ENCODE assay signal across 16 cellular contexts in genomic region chr4:117983541-117984451, GRCh38. TPM values are rescaled to one million over a fixed set of nuclear protein-coding genes. Genes with fewer than 3 reads are reported as not detected.
A peak's percentile ranks its signal among the peaks of the same experiment; 100 is the strongest.
DNase-seq lines count a peak whose midpoint lies in the region; FAIRE-seq and TF ChIP-seq lines count a peak whose summit lies in the region.
"Had no signal": no experiment of that assay in that cellular context is flagged by ENCODE, and none has a peak within 500 bp of the region (broad histone marks: within the 10 kb centered on the region; RNA-seq: fewer than 3 reads in every experiment).

No MANE protein-coding gene starts in this region.

- H2BK12ac ChIP-seq in H1 (ENCODE audit: low read depth, low read length) = no peak overlapping the region

- TF ChIP-seq RAD21 in H1 (IDR thresholded peaks at IDR 0.05 in 1 of 2, conservative IDR thresholded peaks at IDR 0.05 in 1 of 2; ENCODE audit: low read depth in 2 of 2, low read length in 2 of 2) = no peak

- 88% methylated on average over 6 of the region's 6 CpGs; no CpG with 5 or more reads in 1 of the 2 experiments for WGBS in H1 (ENCODE audit: extremely low coverage in 1 of 2, insufficient coverage in 1 of 2, insufficient read length in 1 of 2, insufficient replicate concordance in 2 of 2, low coverage in 1 of 2, low lambda C conversion rate in 2 of 2, missing lambda C conversion rate in 1 of 2), 2 experiments
- 75 to 77% methylated on average over 6 of the region's 6 CpGs for WGBS in testis, 2 donors

- POLR2A ChIA-PET in A673 (lab: Charles Lee; ENCODE audit: low non-redundant PET) = no interaction called here
- POLR2A ChIA-PET in H1 (lab: Charles Lee; ENCODE audit: partially characterized antibody) = no interaction called here
- POLR2A ChIA-PET in HEK293T (lab: Yijun Ruan, JAX) = no interaction called here

- H3K27ac ChIP-seq in A673 (ENCODE audit: low read depth, low read length, poor library complexity, severe bottlenecking) (peak overlapping the region; percentile 40), H1 (ENCODE audit: low read depth, low read length) (no peak overlapping the region), testis (no peak overlapping the region), tibial artery (no peak overlapping the region)
- H3K27ac ChIP-seq: GM23248, uterus had no signal

- no peak overlapping the region for H2BK20ac ChIP-seq in H1 (ENCODE audit: low read length)

- DNase-seq in A673 (ENCODE audit: low spot score) (peak; percentile 71), HT-29 (ENCODE audit: low spot score) (peak; percentile 4), RPMI7951 (ENCODE audit: low read depth) (peak; percentile 59), H1 (ENCODE audit: low read depth in 1 of 2, low spot score in 2 of 2) (no peak), testis (no peak), mesenteric fat pad (ENCODE audit: low spot score) (no peak), HEK293T (ENCODE audit: extremely low spot score) (no peak), tibial artery (no peak)
- DNase-seq: activated CD4-positive, alpha-beta memory T cell treated with anti-CD3 and anti-CD28 coated beads for 36 hours; GM23248; mucosa of descending colon; NCI-H1694; stimulated activated CD4-positive, alpha-beta T cell treated with anti-CD3 and anti-CD28 coated beads, Interleukin-2, amount 100 ng/mL, for 24 hours; uterus had no signal

- TF ChIP-seq POLR2A in H1 (IDR thresholded peaks at IDR 0.05; ENCODE audit: control extremely low read depth in 1 of 2, low read depth in 2 of 2, low read length in 2 of 2) (no peak), testis (IDR thresholded peaks at IDR 0.05) (no peak)

- H3K4me1 ChIP-seq in A673 (ENCODE audit: insufficient read depth, low read length, poor library complexity, severe bottlenecking) = peaks cover 30% of the 10 kb centered on the region
- no peaks in the 10 kb centered on the region for H3K4me1 ChIP-seq in H1 (replicated peaks in 1 of 4; ENCODE audit: control insufficient read depth in 3 of 4, insufficient read depth in 4 of 4, low read length in 3 of 4)
- H3K4me1 ChIP-seq in testis = no peaks in the 10 kb centered on the region
- no peaks in the 10 kb centered on the region for H3K4me1 ChIP-seq in tibial artery
- H3K4me1 ChIP-seq: uterus had no signal

- H3K27me3 ChIP-seq in A673 (replicated peaks; ENCODE audit: insufficient read depth, low read depth, low read length, poor library complexity) = no peaks in the 10 kb centered on the region
- no peaks in the 10 kb centered on the region for H3K27me3 ChIP-seq in H1 (replicated peaks in 1 of 4; ENCODE audit: control insufficient read depth in 3 of 4, extremely low read depth in 1 of 4, insufficient read depth in 3 of 4, low read length in 3 of 4)
- H3K27me3 ChIP-seq in testis = no peaks in the 10 kb centered on the region
- no peaks in the 10 kb centered on the region for H3K27me3 ChIP-seq in tibial artery
- H3K27me3 ChIP-seq: uterus had no signal

- 0 out of 2 replicates have a peak overlapping the region, but pooled peaks have one; percentile 0 for H2AFZ ChIP-seq in H1 (ENCODE audit: low read length)
- H2AFZ ChIP-seq: GM23248 had no signal

- intact Hi-C loops in A673 (cut with micrococcal nuclease; ENCODE audit: unreplicated experiment) = no loop called here
- intact Hi-C loops in testis (cut with DNase I; ENCODE audit: low total_unique reads) = no loop called here
- intact Hi-C loops in tibial artery (cut with DNase I; ENCODE audit: low total_unique reads) = no loop called here

- H3K56ac ChIP-seq in H1 (replicated peaks; ENCODE audit: insufficient read length, low read depth, low read length) = no peak overlapping the region

- H4K8ac ChIP-seq in H1 (ENCODE audit: extremely low read depth, insufficient read depth, low read length) = no peak overlapping the region

- H3K79me2 ChIP-seq in H1 (ENCODE audit: control insufficient read depth in 1 of 2, insufficient read depth in 2 of 2, low read length in 2 of 2) = no peaks in the 10 kb centered on the region

- no peak overlapping the region for H2BK5ac ChIP-seq in H1 (ENCODE audit: low read depth, low read length)

- no peak for FAIRE-seq in H1 (lab: Jason Lieb, UNC)
- FAIRE-seq: GM12891 had no signal

- no peaks in the 10 kb centered on the region for H3K9me3 ChIP-seq in A673 (ENCODE audit: low read depth, low read length, poor library complexity, severe bottlenecking)
- H3K9me3 ChIP-seq in H1 (ENCODE audit: insufficient read depth in 2 of 2, low read depth in 1 of 2, low read length in 1 of 2) = no peaks in the 10 kb centered on the region
- no peaks in the 10 kb centered on the region for H3K9me3 ChIP-seq in testis
- no peaks in the 10 kb centered on the region for H3K9me3 ChIP-seq in tibial artery
- H3K9me3 ChIP-seq: mucosa of descending colon, uterus had no signal

- H2BK120ac ChIP-seq in H1 (replicated peaks; ENCODE audit: low read depth, low read length) = no peak overlapping the region

- no peak overlapping the region for H3K14ac ChIP-seq in H1 (ENCODE audit: insufficient read length)

- H2AK5ac ChIP-seq in H1 (ENCODE audit: low read depth, low read length) = no peak overlapping the region

- TF ChIP-seq EP300 in H1 (IDR thresholded peaks at IDR 0.05; ENCODE audit: borderline replicate concordance in 1 of 2, low read depth in 2 of 2, low read length in 2 of 2) = no peak

- no peak overlapping the region for H4K91ac ChIP-seq in H1 (replicated peaks; ENCODE audit: insufficient read length, low read length)

- H3K23me2 ChIP-seq in H1 (ENCODE audit: low read depth, low read length) = no peaks in the 10 kb centered on the region

- no peaks in the 10 kb centered on the region for H3K36me3 ChIP-seq in A673 (ENCODE audit: insufficient read depth, low read length, poor library complexity, severe bottlenecking)
- H3K36me3 ChIP-seq in H1 (ENCODE audit: control insufficient read depth in 2 of 4, insufficient read depth in 4 of 4, low read length in 3 of 4) = no peaks in the 10 kb centered on the region
- H3K36me3 ChIP-seq in testis (ENCODE audit: low read depth, missing control alignments) = no peaks in the 10 kb centered on the region
- no peaks in the 10 kb centered on the region for H3K36me3 ChIP-seq in tibial artery
- H3K36me3 ChIP-seq: uterus had no signal

- H3K4me3 ChIP-seq in A673 (ENCODE audit: low read depth, low read length, poor library complexity, severe bottlenecking) (no peak overlapping the region), H1 (ENCODE audit: extremely low read depth in 1 of 4, insufficient read depth in 2 of 4, low read depth in 3 of 4, low read length in 4 of 4) (no peak overlapping the region), testis (no peak overlapping the region), tibial artery (no peak overlapping the region)
- H3K4me3 ChIP-seq: GM23248, mucosa of descending colon, uterus had no signal

- no peaks in the 10 kb centered on the region for H3K79me1 ChIP-seq in H1 (ENCODE audit: low read depth, low read length)

- H4K5ac ChIP-seq in H1 (ENCODE audit: insufficient read length, low read depth, low read length) = no peak overlapping the region

- no peak overlapping the region for H3K9ac ChIP-seq in H1 (replicated peaks in 1 of 4; ENCODE audit: extremely low read depth in 1 of 4, low read depth in 3 of 4, low read length in 3 of 4)
- H3K9ac ChIP-seq: GM23248 had no signal

- no peak overlapping the region for H3K4me2 ChIP-seq in H1 (ENCODE audit: insufficient read depth in 1 of 2, low read depth in 2 of 2, low read length in 2 of 2)

- no TSS peak for BruUV-seq in A673 (replicated peaks; lab: Mats Ljungman, UMichigan)

- H3K23ac ChIP-seq in H1 (ENCODE audit: insufficient read length) = no peak overlapping the region

- TF ChIP-seq CTCF in A673 (conservative IDR thresholded peaks at IDR 0.05; ENCODE audit: low read depth, low read length) (no peak), H1 (IDR thresholded peaks at IDR 0.05; ENCODE audit: control extremely low read depth in 1 of 3, insufficient read depth in 1 of 3, low read depth in 1 of 3, low read length in 3 of 3) (no peak), testis (IDR thresholded peaks at IDR 0.05) (no peak), tibial artery (IDR thresholded peaks at IDR 0.05) (no peak)

- no peak overlapping the region for H2BK15ac ChIP-seq in H1 (ENCODE audit: low read length)

- H3K18ac ChIP-seq in H1 (ENCODE audit: extremely low read depth, low read length) = no peak overlapping the region

- no peak overlapping the region for H3K4ac ChIP-seq in H1 (replicated peaks; ENCODE audit: insufficient read length, low read depth, low read length)

- CTCF ChIA-PET in A673 (lab: Charles Lee) (no interaction called here), H1 (lab: Charles Lee; ENCODE audit: partially characterized antibody) (interaction anchor here (1.5 kb wide), 1 partner anchor 14 kb away, joined by 3 read pairs; no protein-coding TSS in a partner anchor), HEK293T (lab: Yijun Ruan, JAX) (no interaction called here)

- H4K20me1 ChIP-seq in H1 (replicated peaks in 1 of 2; ENCODE audit: control insufficient read depth in 1 of 2, insufficient read depth in 2 of 2, low read length in 2 of 2) = no peaks in the 10 kb centered on the region

TF ChIP-seq in H1, 55 proteins besides CTCF, POLR2A, EP300 and RAD21 (continues in another document):
- TF ChIP-seq ATF3 (IDR thresholded peaks at IDR 0.05; ENCODE audit: insufficient read depth, low read depth, low read length) = no peak

TF ChIP-seq in HEK293T, 16 proteins besides CTCF, POLR2A, EP300 and RAD21 (continues in another document):
- no peak for TF ChIP-seq PKNOX1 (IDR thresholded peaks at IDR 0.05)

RNA-seq across cellular contexts. Expression of gene NDST3, which starts 50.5 kb away (rescaled TPM):
- total RNA-seq in A673 (2021) (2.6 and 3.0 TPM in 2 replicates), testis (under 1 TPM; 0.47 to 0.50 TPM), mesenteric fat pad (not detected)
- not detected in 2 replicates for total RNA-seq in HT-29 (2014; rRNA removed; shearing (Covaris generic))
- total RNA-seq in RPMI7951 (2014; rRNA removed; shearing (Covaris generic)) = not detected in 2 replicates
- 0.60 and 0.71 TPM in 2 replicates for total RNA-seq in H1 (2021; fragmentation: NEBNext Ultra II Directional; extraction: Animal tissue kit (Norgen Biotek cat#: 25700))
- polyA plus RNA-seq in H1 (2011; rRNA removed) (0.13 and 0.35 TPM in 2 replicates), testis (ENCODE audit: insufficient read depth, low read depth, low replicate concordance) (0.11 TPM)
- polyA plus RNA-seq in H1 (2011; cell fraction: cytosol; rRNA removed) = 0.32 TPM
- polyA plus RNA-seq in H1 (2011; cell fraction: nucleus; rRNA removed) = 0.29 TPM
- polyA plus RNA-seq in H1 (2012, experiment 1 of 2) = 0.23 to 0.52 TPM (median 0.34 TPM) in 4 replicates
- polyA plus RNA-seq in H1 (2012, experiment 2 of 2) = not detected
- polyA plus RNA-seq in H1 (2013, experiment 1 of 2) = 0.55 TPM
- 0.72 TPM for polyA plus RNA-seq in H1 (2013, experiment 2 of 2)
- 0.47 and 1.3 TPM in 2 replicates for polyA minus RNA-seq in H1 (2011; rRNA and poly(A)+ RNA removed)
- polyA minus RNA-seq in H1 (2011; cell fraction: cytosol; rRNA and poly(A)+ RNA removed) = not detected
- 1.2 TPM for polyA minus RNA-seq in H1 (2011; cell fraction: nucleus; rRNA and poly(A)+ RNA removed)
- total RNA-seq: activated CD4-positive, alpha-beta memory T cell treated with anti-CD3 and anti-CD28 coated beads for 36 hours; GM23248; T-helper 1 cell treated with Interleukin-12 subunit alpha and Interleukin-12 subunit beta and Interleukin-4 antibody, amounts not matched to agents 30 ng/mL and 1 ng/mL, for 36 hours had no signal
- polyA plus RNA-seq: GM23248 had no signal

Comparison
In these comparisons a context has a peak if more than half of its experiments do, and no peak if none do; other contexts are left out.
1. DNase-seq: peak in A673 (single experiment), HT-29 (single experiment) and RPMI7951 (single experiment); none in H1 (0 of 2), testis (single experiment), mesenteric fat pad (single experiment), HEK293T (single experiment) and tibial artery (0 of 2).